Comparison of ENCODE assay signal across 29 cellular contexts in genomic region chr7:134195252-134195651, GRCh38.
"Had no signal": no experiment of that assay in that cellular context is flagged by ENCODE, and none has a peak within 500 bp of the region (broad histone marks: within the 10 kb centered on the region; RNA-seq: fewer than 3 reads in every experiment).

No MANE protein-coding gene starts in this region.

- H3K4me2 ChIP-seq: hepatocyte had no signal

- H2AFZ ChIP-seq: hepatocyte had no signal

- DNase-seq: colonic mucosa; cortex of kidney; dermis blood vessel endothelial cell; dorsolateral prefrontal cortex; effector CD4-positive, alpha-beta T cell; effector CD8-positive, alpha-beta T cell; effector memory CD4-positive, alpha-beta T cell; effector memory CD8-positive, alpha-beta T cell; endodermal cell; erythroblast; esophagus squamous epithelium; foreskin fibroblast; foreskin keratinocyte; foreskin melanocyte; gastrocnemius medialis; glutamatergic neuron; head of caudate nucleus; heart left ventricle; heart right ventricle had no signal

- H3K4me1 ChIP-seq: colonic mucosa, esophagus muscularis mucosa, esophagus squamous epithelium, foreskin keratinocyte, gastrocnemius medialis, gastroesophageal sphincter, heart left ventricle, heart right ventricle had no signal

- FAIRE-seq: colon, endometrium, endothelial cell of umbilical vein, frontal cortex had no signal

- H3K27me3 ChIP-seq: colonic mucosa, dorsolateral prefrontal cortex, esophagus muscularis mucosa, esophagus squamous epithelium, foreskin keratinocyte, gastrocnemius medialis, gastroesophageal sphincter, heart left ventricle, heart right ventricle, hepatocyte had no signal

- H3K36me3 ChIP-seq: colonic mucosa, esophagus muscularis mucosa, esophagus squamous epithelium, gastrocnemius medialis, gastroesophageal sphincter, heart left ventricle, heart right ventricle had no signal

- H3K4me3 ChIP-seq: colonic mucosa, coronary artery, dorsolateral prefrontal cortex, esophagus muscularis mucosa, esophagus squamous epithelium, gastrocnemius medialis, gastroesophageal sphincter, heart left ventricle, heart right ventricle, hepatocyte had no signal

- H3K79me2 ChIP-seq: hepatocyte had no signal

- ATAC-seq: effector memory CD8-positive, alpha-beta T cell; esophagus mucosa; foreskin keratinocyte; gastrocnemius medialis; gastroesophageal sphincter; heart left ventricle; heart right ventricle had no signal

- H3K27ac ChIP-seq: colonic mucosa, coronary artery, dorsolateral prefrontal cortex, epithelial cell of prostate, esophagus muscularis mucosa, esophagus squamous epithelium, foreskin keratinocyte, gastrocnemius medialis, gastroesophageal sphincter, heart left ventricle, heart right ventricle, hepatocyte had no signal

- H3K9me3 ChIP-seq: colonic mucosa, esophagus muscularis mucosa, esophagus squamous epithelium, gastrocnemius medialis, gastroesophageal sphincter, heart left ventricle, heart right ventricle had no signal
